8 cellular contexts compared by ENCODE assay signal in the genomic region with DNA sequence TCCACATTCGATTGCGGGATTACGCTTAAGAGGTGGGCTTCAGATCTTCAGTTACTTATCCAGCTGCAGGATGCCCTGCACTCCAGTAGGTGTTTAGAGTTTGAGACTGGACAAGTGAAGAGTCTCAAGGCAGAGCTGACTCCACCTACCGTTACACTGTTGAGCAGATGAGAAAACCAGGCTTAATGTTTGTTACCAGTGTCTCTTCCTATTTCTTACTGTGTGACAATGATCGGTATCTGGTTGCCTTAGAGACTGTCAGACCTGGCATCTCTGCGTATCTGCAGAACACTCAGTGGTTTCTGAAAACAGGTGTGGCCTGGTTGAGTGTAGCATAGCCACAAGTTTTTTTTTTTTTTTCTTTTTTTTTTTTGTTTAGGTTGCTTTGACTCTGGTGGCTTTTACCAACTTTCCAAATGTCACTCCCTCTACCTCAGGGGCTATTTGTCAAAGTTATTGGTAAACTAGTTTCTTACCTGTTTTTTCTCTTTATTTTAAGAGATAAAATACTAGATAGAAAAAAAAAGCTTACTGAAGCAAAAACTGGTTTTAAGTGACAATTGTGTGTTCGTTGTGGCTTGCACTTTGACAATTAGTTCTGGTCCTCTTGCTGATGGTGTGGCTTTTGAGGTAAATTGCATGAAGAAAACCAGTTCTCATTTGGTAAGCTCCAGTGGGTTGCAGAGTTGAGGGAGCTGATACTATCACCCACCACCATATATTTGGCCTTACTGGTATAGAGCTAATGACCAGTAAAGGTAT.
DNase-seq lines count a peak whose midpoint lies in the region; ATAC-seq and TF ChIP-seq lines count a peak whose summit lies in the region.

No MANE protein-coding gene starts in this region.

- H3K4me2 ChIP-seq in Karpas-422 (ENCODE audit: low read depth, low read length, poor library complexity, severe bottlenecking) = no peak overlapping the region

- peaks cover 10% of the 10 kb centered on the region for H3K4me1 ChIP-seq in Karpas-422 (ENCODE audit: low read length)

- H3K4me3 Mint-ChIP-seq in activated T-helper 17 cell treated with anti-CD3 and anti-CD28 coated beads, Interleukin-2, amount 50 U/mL, for 72 hours = peak overlapping the region; percentile 86

- no peaks in the 10 kb centered on the region for H3K9me3 Mint-ChIP-seq in activated T-helper 17 cell treated with anti-CD3 and anti-CD28 coated beads, Interleukin-2, amount 50 U/mL, for 72 hours

- H3K27ac Mint-ChIP-seq in activated T-helper 17 cell treated with anti-CD3 and anti-CD28 coated beads, Interleukin-2, amount 50 U/mL, for 72 hours = peak overlapping the region; percentile 78

- peaks cover 61% of the 10 kb centered on the region for H3K4me1 Mint-ChIP-seq in activated T-helper 17 cell treated with anti-CD3 and anti-CD28 coated beads, Interleukin-2, amount 50 U/mL, for 72 hours

- H3K36me3 ChIP-seq in GM06990 (ENCODE audit: control insufficient read depth, insufficient read depth, low read length) (no peaks in the 10 kb centered on the region), Karpas-422 (ENCODE audit: insufficient read depth, low read length) (no peaks in the 10 kb centered on the region)

- H3K9me2 ChIP-seq in Karpas-422 (replicated peaks; ENCODE audit: insufficient read depth, low read length) = no peaks in the 10 kb centered on the region

- H3K9ac ChIP-seq in Karpas-422 (ENCODE audit: low read length) = no peak overlapping the region

- H3K27me3 Mint-ChIP-seq in activated T-helper 17 cell treated with anti-CD3 and anti-CD28 coated beads, Interleukin-2, amount 50 U/mL, for 72 hours = no peaks in the 10 kb centered on the region

- no peaks in the 10 kb centered on the region for H4K20me1 ChIP-seq in Karpas-422 (ENCODE audit: insufficient read depth, low read depth, low read length)

- ATAC-seq in GM21360 (IDR thresholded peaks at IDR 0.05; ENCODE audit: unreplicated experiment) (peak; percentile 60), HG03565 (IDR thresholded peaks at IDR 0.05; ENCODE audit: unreplicated experiment) (peak; percentile 89)
- ATAC-seq in activated T-helper 17 cell treated with anti-CD3 and anti-CD28 coated beads, Interleukin-2, amount 50 U/mL, for 72 hours (replicated peaks) = peak; percentile 91

- H3K27me3 ChIP-seq in GM06990 (replicated peaks; ENCODE audit: control insufficient read depth, insufficient read depth, low read length) = no peaks in the 10 kb centered on the region
- H3K27me3 ChIP-seq in Karpas-422 (ENCODE audit: low read length) = no peaks in the 10 kb centered on the region

- no peaks in the 10 kb centered on the region for H3K9me3 ChIP-seq in Karpas-422 (ENCODE audit: low read length)

- no peaks in the 10 kb centered on the region for H3K79me2 ChIP-seq in Karpas-422 (ENCODE audit: low read length)

- peak; percentile 25 for TF ChIP-seq CTCF in GM06990 (IDR thresholded peaks at IDR 0.05; ENCODE audit: insufficient read depth, low read length, poor library complexity, severe bottlenecking)

- no peak overlapping the region for H3K4me3 ChIP-seq in GM06990 (replicated peaks; ENCODE audit: low read depth, low read length)
- H3K4me3 ChIP-seq in Karpas-422 (ENCODE audit: low read length) = no peak overlapping the region

- DNase-seq in GM06990 (ENCODE audit: extremely low read depth, insufficient read length) = peak; percentile 57
- DNase-seq in stimulated activated CD4-positive, alpha-beta T cell treated with anti-CD3 and anti-CD28 coated beads, TNF-alpha, amount 100 ng/mL, for 1 hour (ENCODE audit: low read depth in 3 of 3, low spot score in 1 of 3) = peak in 2 of 3 donors; percentile 49 to 55
- DNase-seq in SHP77 (lab: John Stamatoyannopoulos, UW) = no peak
- DNase-seq in HCEC 1CT = no peak
- no peak for DNase-seq in Karpas-422

- no peaks in the 10 kb centered on the region for H3K36me3 Mint-ChIP-seq in activated T-helper 17 cell treated with anti-CD3 and anti-CD28 coated beads, Interleukin-2, amount 50 U/mL, for 72 hours (ENCODE audit: low read depth)

- H2AFZ ChIP-seq in Karpas-422 (ENCODE audit: low read length) = no peak overlapping the region

- H3K27ac ChIP-seq in Karpas-422 (ENCODE audit: low read length) = no peak overlapping the region

Comparison
In these comparisons a context has a peak if more than half of its experiments do, and no peak if none do; other contexts are left out.
1. DNase-seq: peak in GM06990 (single experiment) and stimulated activated CD4-positive, alpha-beta T cell treated with anti-CD3 and anti-CD28 coated beads, TNF-alpha, amount 100 ng/mL, for 1 hour (2 of 3); none in SHP77 (0 of 2), HCEC 1CT (single experiment) and Karpas-422 (single experiment).
2. Peak in every context shown above with its lines, with median percentiles within 50 percentile points of each other: ATAC-seq.